Comparison of ENCODE assay signal across 12 cellular contexts in the genomic region with DNA sequence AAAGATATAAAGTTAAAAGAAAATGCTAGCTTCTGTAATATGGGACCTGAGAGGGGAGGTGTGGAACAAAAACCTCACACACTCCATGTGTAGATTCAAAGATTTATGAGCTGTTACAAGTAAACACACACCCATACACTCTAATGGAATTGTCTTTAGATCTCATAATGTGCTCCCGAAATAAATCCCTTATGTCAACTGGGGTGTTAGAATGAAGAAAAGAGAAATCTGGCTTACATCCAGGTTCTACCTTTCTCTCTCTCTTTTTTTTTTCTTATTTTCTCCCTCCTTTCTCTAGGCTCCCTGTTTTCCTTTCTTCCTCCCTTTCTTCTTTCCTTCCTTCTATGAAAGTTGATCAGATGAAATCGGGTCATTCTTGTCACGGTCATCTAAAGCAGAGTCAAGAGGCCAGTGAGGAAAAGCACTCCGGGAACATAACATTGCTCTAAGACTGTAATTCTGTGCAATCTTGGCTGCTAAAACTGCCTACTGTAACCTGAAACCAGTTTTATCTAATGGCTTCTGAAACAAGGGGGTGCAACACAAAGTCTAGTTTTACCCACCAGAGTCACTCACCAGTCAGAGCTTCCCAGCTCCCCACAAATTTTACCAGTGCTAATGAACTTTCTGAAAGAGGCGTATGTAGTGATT.
A peak's percentile ranks its signal among the peaks of the same experiment; 100 is the strongest.
DNase-seq lines count a peak whose midpoint lies in the region; ATAC-seq and TF ChIP-seq lines count a peak whose summit lies in the region.
"Had no signal": no experiment of that assay in that cellular context is flagged by ENCODE, and none has a peak within 500 bp of the region (broad histone marks: within the 10 kb centered on the region; RNA-seq: fewer than 3 reads in every experiment).

No MANE protein-coding gene starts in this region.

- TF ChIP-seq CTCF in choroid plexus epithelial cell (conservative IDR thresholded peaks at IDR 0.05; ENCODE audit: low read depth, low read length) (no peak), retinal pigment epithelial cell (conservative IDR thresholded peaks at IDR 0.05; ENCODE audit: low read depth, low read length) (no peak)

- ATAC-seq in GM18861 (IDR thresholded peaks at IDR 0.05; ENCODE audit: unreplicated experiment): no peak
- ATAC-seq in GM19035 (IDR thresholded peaks at IDR 0.05; ENCODE audit: unreplicated experiment): no peak
- ATAC-seq: activated CD4-positive, CD25-positive, alpha-beta regulatory T cell treated with anti-CD3 and anti-CD28 coated beads, Interleukin-2, amount 50 U/mL, for 24 hours had no signal

- no peak overlapping the region for H3K4me3 ChIP-seq in choroid plexus epithelial cell (ENCODE audit: low read depth, low read length)
- no peak overlapping the region for H3K4me3 ChIP-seq in retinal pigment epithelial cell (ENCODE audit: low read length)

- DNase-seq in HT-29 (ENCODE audit: low spot score): peak; percentile 18
- peak; percentile 29 for DNase-seq in NCI-H2227 (lab: John Stamatoyannopoulos, UW; ENCODE audit: unreplicated experiment)
- DNase-seq in choroid plexus epithelial cell (ENCODE audit: low read depth): peak; percentile 75
- peak; percentile 47 for DNase-seq in retinal pigment epithelial cell (ENCODE audit: low read depth)
- no peak for DNase-seq in dermis blood vessel endothelial cell
- DNase-seq: activated T-cell treated with anti-CD3 and anti-CD28 coated beads, Interleukin-2, amount 50 U/mL, for 24 hours; endodermal cell; KG1; posterior cingulate gyrus had no signal
